Comparison of ENCODE assay signal across 1 cellular context in genomic region chr3:127037423-127037841, GRCh38.
A peak's percentile ranks its signal among the peaks of the same experiment; 100 is the strongest.
TF ChIP-seq lines count a peak whose summit lies in the region.

No MANE protein-coding gene starts in this region.

TF ChIP-seq in K562, 482 proteins besides CTCF, POLR2A, EP300 and RAD21:
- TF ChIP-seq HLTF (IDR thresholded peaks at IDR 0.05) (no peak), STAG1 (CRISPR knock-in tag; IDR thresholded peaks at IDR 0.05; ENCODE audit: borderline replicate concordance) (no peak), SRSF3 (IDR thresholded peaks at IDR 0.05; ENCODE audit: insufficient read depth, low read length) (no peak), ASH1L (IDR thresholded peaks at IDR 0.05; ENCODE audit: borderline replicate concordance, low read depth, partially characterized antibody) (no peak), RNF2 (IDR thresholded peaks at IDR 0.05) (no peak), HNRNPL (IDR thresholded peaks at IDR 0.05; ENCODE audit: low read depth, low read length) (no peak), KDM1A (IDR thresholded peaks at IDR 0.05) (no peak), POLR2AphosphoS2 (IDR thresholded peaks at IDR 0.05; ENCODE audit: low read length) (peak; percentile 17; the same call in 1 of the 2 replicates), PPARD (CRISPR knock-in tag; IDR thresholded peaks at IDR 0.05) (no peak), HNRNPLL (IDR thresholded peaks at IDR 0.05; ENCODE audit: low read depth, low read length, poor library complexity, severe bottlenecking) (no peak), C11orf30 (IDR thresholded peaks at IDR 0.05; ENCODE audit: low read depth) (no peak), POLR2AphosphoS5 (IDR thresholded peaks at IDR 0.05; ENCODE audit: control insufficient read depth, insufficient read depth, low read depth, low read length) (0 out of 2 replicates have a peak, but pooled peaks have one; percentile 15), DACH1 (IDR thresholded peaks at IDR 0.05; ENCODE audit: partially characterized antibody) (no peak), PRDM10 (IDR thresholded peaks at IDR 0.05; ENCODE audit: partially characterized antibody) (no peak)
